ENCODE assay signal across 8 cellular contexts in the genomic region with DNA sequence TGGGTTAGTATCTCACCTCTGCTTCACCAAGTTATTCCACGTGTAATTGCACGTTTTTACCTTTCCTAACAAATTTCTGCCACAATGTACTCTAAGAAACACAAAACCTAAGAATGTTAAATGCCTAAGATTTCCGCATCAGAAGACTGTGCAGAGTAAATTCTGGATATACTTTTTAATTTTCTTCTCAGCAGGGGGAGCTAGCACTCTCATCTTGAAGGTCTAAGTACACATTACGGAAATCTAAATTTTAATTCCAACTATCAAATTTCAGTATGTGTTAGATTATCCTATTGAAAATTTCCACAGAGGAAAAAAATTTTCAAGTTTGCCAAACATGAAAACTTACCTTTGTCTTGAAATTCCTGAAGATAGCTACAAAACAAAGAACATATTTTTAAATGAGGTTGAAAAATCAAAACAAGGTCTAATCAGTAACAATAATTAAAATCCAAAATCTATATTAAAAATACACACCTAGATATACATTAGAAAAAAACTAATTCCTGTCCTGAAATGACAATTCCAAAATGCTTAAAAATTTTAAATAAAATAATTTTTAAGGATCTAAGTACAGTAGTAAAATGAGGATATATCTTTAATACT. TPM values are rescaled to one million over a fixed set of nuclear protein-coding genes. Genes with fewer than 3 reads are reported as not detected.
DNase-seq lines count a peak whose midpoint lies in the region; ATAC-seq and TF ChIP-seq lines count a peak whose summit lies in the region.

No MANE protein-coding gene starts in this region.

- no peaks in the 10 kb centered on the region for H3K27me3 Mint-ChIP-seq in Caco-2 (ENCODE audit: insufficient read depth, unreplicated experiment)

- H3K27ac ChIP-seq in KMS-11 = no peak overlapping the region
- no peak overlapping the region for H3K27ac ChIP-seq in SU-DHL-6 (ENCODE audit: low read depth, low read length)

- ATAC-seq in HG03469 (IDR thresholded peaks at IDR 0.05; ENCODE audit: unreplicated experiment) = no peak
- no peak for ATAC-seq in HG02763 (IDR thresholded peaks at IDR 0.05; ENCODE audit: unreplicated experiment)

- H3K9me3 ChIP-seq in Caco-2 (no peaks in the 10 kb centered on the region), SU-DHL-6 (ENCODE audit: insufficient read depth, low read length) (no peaks in the 10 kb centered on the region)

- H4K20me1 ChIP-seq in KMS-11 (ENCODE audit: insufficient read depth) (no peaks in the 10 kb centered on the region), SU-DHL-6 (ENCODE audit: low read depth, low read length) (peaks cover 1% of the 10 kb centered on the region; the same call in 1 of the 2 replicates)

- H2AFZ ChIP-seq in KMS-11 (ENCODE audit: low read depth) (no peak overlapping the region), SU-DHL-6 (ENCODE audit: low read depth, low read length, severe bottlenecking) (no peak overlapping the region)

- no peak overlapping the region for H3K4me2 ChIP-seq in KMS-11
- H3K4me2 ChIP-seq in SU-DHL-6 (ENCODE audit: low read depth, low read length, poor library complexity, severe bottlenecking) = no peak overlapping the region

- H3K79me2 ChIP-seq in KMS-11 (ENCODE audit: insufficient read depth, low read depth) (no peaks in the 10 kb centered on the region), SU-DHL-6 (ENCODE audit: insufficient read depth, low read length) (peaks cover 37% of the 10 kb centered on the region)

- no TSS peak for BruUV-seq in Caco-2 (replicated peaks; lab: Mats Ljungman, UMichigan)

- peaks cover 21% of the 10 kb centered on the region for H3F3A ChIP-seq in SU-DHL-6 (ENCODE audit: insufficient read depth)

- DNase-seq in Caco-2 (peak in 1 of 2 experiments; percentile 45), germinal center (ENCODE audit: low spot score) (peak; percentile 6), stromal cell of bone marrow (ENCODE audit: low read depth) (peak; percentile 55), HEK293T (ENCODE audit: extremely low spot score) (no peak)

- CTCF ChIA-PET in Caco-2 (lab: Charles Lee) = interaction anchor here (0.7 to 3.7 kb wide), 6 partner anchors 40 to 307 kb away, joined by 3 to 17 read pairs (median 4); partner anchors contain the start of gene HOXA5
- CTCF ChIA-PET in HEK293T (lab: Yijun Ruan, JAX) = interaction anchor here (0.6 to 1.8 kb wide), 6 partner anchors 14 to 299 kb away, joined by 3 to 9 read pairs (median 5); partner anchors contain the start of gene HOXA5

- TF ChIP-seq CTCF in Caco-2 (IDR thresholded peaks at IDR 0.05; ENCODE audit: insufficient read depth in 1 of 2, low read depth in 1 of 2, low read length in 1 of 2, severe bottlenecking in 1 of 2, unreplicated experiment in 1 of 2) (peak; percentile 47 to 64), KMS-11 (conservative IDR thresholded peaks at IDR 0.05; ENCODE audit: low read depth, low read length) (peak; percentile 77), SU-DHL-6 (IDR thresholded peaks at IDR 0.05; ENCODE audit: insufficient read depth, low read length, poor library complexity, severe bottlenecking) (peak; percentile 83)

- H3K9ac ChIP-seq in KMS-11 (no peak overlapping the region), SU-DHL-6 (ENCODE audit: low read length) (no peak overlapping the region)

- no peaks in the 10 kb centered on the region for H3K4me1 Mint-ChIP-seq in Caco-2 (ENCODE audit: low read depth, unreplicated experiment)

- H3K4me3 Mint-ChIP-seq in Caco-2 (ENCODE audit: unreplicated experiment) = no peak overlapping the region

- no peak overlapping the region for H3K27ac Mint-ChIP-seq in Caco-2 (ENCODE audit: unreplicated experiment)

- H3K36me3 Mint-ChIP-seq in Caco-2 (ENCODE audit: insufficient read depth, unreplicated experiment) = no peaks in the 10 kb centered on the region

- H3K9me3 Mint-ChIP-seq in Caco-2 (ENCODE audit: unreplicated experiment) = no peaks in the 10 kb centered on the region

- H3K4me3 ChIP-seq in Caco-2 (ENCODE audit: low read depth, low read length) (no peak overlapping the region), KMS-11 (IDR thresholded peaks at IDR 0.05; ENCODE audit: insufficient read depth, low read depth, low read length) (no peak overlapping the region), SU-DHL-6 (ENCODE audit: insufficient read depth, low read length, poor library complexity, severe bottlenecking) (no peak overlapping the region)

- no peaks in the 10 kb centered on the region for H3K4me1 ChIP-seq in Caco-2
- H3K4me1 ChIP-seq in KMS-11 (ENCODE audit: low read depth, poor library complexity, severe bottlenecking) = no peaks in the 10 kb centered on the region

- no peaks in the 10 kb centered on the region for H3K9me2 ChIP-seq in SU-DHL-6 (replicated peaks; ENCODE audit: insufficient read depth, low read length)

- H3K27me3 ChIP-seq in Caco-2 (replicated peaks; ENCODE audit: control insufficient read depth, insufficient read depth, low read length) (no peaks in the 10 kb centered on the region), KMS-11 (ENCODE audit: insufficient read depth, low read depth) (no peaks in the 10 kb centered on the region), SU-DHL-6 (ENCODE audit: low read length) (no peaks in the 10 kb centered on the region)

- intact Hi-C loops in Caco-2 (cut with micrococcal nuclease; ENCODE audit: unreplicated experiment) = loop anchor here (2.0 kb wide), 1 partner anchor 167 kb away; no protein-coding TSS in a partner anchor

- POLR2A ChIA-PET in Caco-2 (lab: Charles Lee) = no interaction called here
- POLR2A ChIA-PET in HEK293T (lab: Yijun Ruan, JAX) = interaction anchor here (1.0 to 1.6 kb wide), 5 partner anchors 243 to 303 kb away, joined by 3 to 6 read pairs (median 3); partner anchors contain the start of genes HOXA5 and HOXA7

- H3K36me3 ChIP-seq in Caco-2 (ENCODE audit: control insufficient read depth, insufficient read depth, low read length) = no peaks in the 10 kb centered on the region
- H3K36me3 ChIP-seq in KMS-11 (ENCODE audit: insufficient read depth) = no peaks in the 10 kb centered on the region
- peaks cover 10% of the 10 kb centered on the region; the same call in 1 of the 2 replicates for H3K36me3 ChIP-seq in SU-DHL-6 (ENCODE audit: low read length)

TF ChIP-seq in HEK293T, 16 proteins besides CTCF, POLR2A, EP300 and RAD21:
- TF ChIP-seq FOXA1 (IDR thresholded peaks at IDR 0.05) (no peak), TARDBP (IDR thresholded peaks at IDR 0.05) (no peak), CTBP1 (IDR thresholded peaks at IDR 0.05; ENCODE audit: borderline replicate concordance) (no peak), FOXK2 (IDR thresholded peaks at IDR 0.05) (no peak), ARNT (IDR thresholded peaks at IDR 0.05) (no peak), PKNOX1 (IDR thresholded peaks at IDR 0.05) (no peak), BHLHE40 (IDR thresholded peaks at IDR 0.05; ENCODE audit: borderline replicate concordance) (no peak), SUZ12 (IDR thresholded peaks at IDR 0.05) (no peak), NFRKB (IDR thresholded peaks at IDR 0.05) (no peak), FOXM1 (IDR thresholded peaks at IDR 0.05; ENCODE audit: borderline replicate concordance) (no peak), ELF4 (IDR thresholded peaks at IDR 0.05) (no peak)

RNA-seq across cellular contexts. Expression of gene SKAP2, which starts 10.5 kb away (rescaled TPM):
- total RNA-seq in Caco-2 (2022) = 36.2 and 38.2 TPM in 2 replicates
